Comparison of ENCODE assay signal across 8 cellular contexts in the genomic region with DNA sequence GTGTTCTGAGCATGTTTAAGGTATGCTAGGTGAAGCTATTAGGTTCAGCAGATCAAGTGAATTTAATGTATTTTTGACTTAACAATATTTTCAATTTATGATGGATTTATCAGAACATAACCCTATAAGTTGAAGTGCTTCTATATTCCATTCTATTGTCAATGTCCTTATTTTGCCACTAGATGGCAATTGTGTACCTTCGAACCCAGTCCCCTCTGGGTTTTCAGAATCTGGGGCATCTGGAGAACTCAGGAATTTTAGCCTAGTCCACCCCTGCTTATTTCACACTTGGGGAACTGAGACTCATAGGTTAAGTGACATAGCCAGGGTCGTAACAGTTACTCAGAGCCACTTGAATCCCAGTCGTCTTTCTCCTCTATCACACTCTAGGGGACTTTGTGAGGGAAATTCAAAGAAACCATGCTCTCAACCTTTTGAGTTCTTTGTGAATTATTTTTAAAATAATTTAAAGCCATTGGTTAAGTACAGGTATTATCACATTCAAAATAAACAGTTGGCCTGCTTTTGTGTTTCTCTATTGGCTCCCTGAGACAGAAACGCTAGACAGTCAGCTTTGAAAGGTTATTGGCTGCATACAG.
DNase-seq lines count a peak whose midpoint lies in the region; ATAC-seq and TF ChIP-seq lines count a peak whose summit lies in the region.

No MANE protein-coding gene starts in this region.

- H3K9me3 ChIP-seq in neuronal stem cell (replicated peaks in 1 of 2; ENCODE audit: control insufficient read depth in 2 of 2, insufficient read depth in 1 of 2, low read depth in 1 of 2, low read length in 2 of 2) = no peaks in the 10 kb centered on the region

- H3K36me3 ChIP-seq in neuronal stem cell (replicated peaks in 1 of 2; ENCODE audit: control insufficient read depth in 2 of 2, insufficient read depth in 2 of 2, low read length in 2 of 2) = no peaks in the 10 kb centered on the region

- H3K79me1 ChIP-seq in neuronal stem cell (ENCODE audit: low read depth, low read length) = peaks cover 1% of the 10 kb centered on the region

- H3K4ac ChIP-seq in neuronal stem cell (ENCODE audit: low read length) = no peak overlapping the region

- no peak overlapping the region for H3K9ac ChIP-seq in neuronal stem cell (ENCODE audit: low read depth, low read length, poor library complexity)

- H2BK15ac ChIP-seq in neuronal stem cell (ENCODE audit: low read length) = no peak overlapping the region

- no peak overlapping the region for H4K91ac ChIP-seq in neuronal stem cell (ENCODE audit: low read depth, low read length, poor library complexity)

- ATAC-seq in HG02623 (IDR thresholded peaks at IDR 0.05; ENCODE audit: unreplicated experiment) (no peak), GM18520 (IDR thresholded peaks at IDR 0.05; ENCODE audit: unreplicated experiment) (no peak)

- no peak overlapping the region for H3K18ac ChIP-seq in neuronal stem cell (ENCODE audit: low read length)

- no peak overlapping the region for H3K4me2 ChIP-seq in neuronal stem cell (ENCODE audit: insufficient read depth, low read length, poor library complexity, severe bottlenecking)

- no peak overlapping the region for H3K4me3 ChIP-seq in neuronal stem cell (ENCODE audit: low read length in 2 of 2)

- DNase-seq in Daoy (ENCODE audit: low read depth) (peak; percentile 33), HS-5 (ENCODE audit: low read depth) (peak; percentile 29), RWPE1 (ENCODE audit: low spot score) (peak; percentile 43), fibroblast of peridontal ligament (ENCODE audit: extremely low read depth) (peak; percentile 83), neuronal stem cell (ENCODE audit: low spot score) (peak; percentile 56)
- no peak for DNase-seq in stimulated activated CD4-positive, alpha-beta T cell treated with anti-CD3 and anti-CD28 coated beads, Interleukin-4, amount 100 ng/mL, for 4 hours

- TF ChIP-seq CTCF in RWPE1 (conservative IDR thresholded peaks at IDR 0.05; ENCODE audit: low read depth) = peak; percentile 65

- peak overlapping the region; percentile 5 for H2AFZ ChIP-seq in neuronal stem cell (ENCODE audit: low read length)

- no peaks in the 10 kb centered on the region for H3K27me3 ChIP-seq in neuronal stem cell (ENCODE audit: control insufficient read depth in 3 of 3, insufficient read depth in 3 of 3, low read depth in 1 of 3, low read length in 3 of 3)

- no CpG with 5 or more reads among the region's 4 CpGs for WGBS in neuronal stem cell (ENCODE audit: extremely low coverage in 2 of 2, insufficient read length in 2 of 2, insufficient replicate concordance in 1 of 2), 2 donors

- POLR2A ChIA-PET in RWPE1 (lab: Yijun Ruan, JAX; ENCODE audit: low non-redundant PET) = no interaction called here

- peaks cover 0 to 5% of the 10 kb centered on the region in 2 donors for H3K4me1 ChIP-seq in neuronal stem cell (ENCODE audit: control insufficient read depth in 2 of 2, insufficient read depth in 1 of 2, low read depth in 1 of 2, low read length in 2 of 2)

- CTCF ChIA-PET in RWPE1 (lab: Yijun Ruan, JAX) = interaction anchor here (1.5 kb wide), 1 partner anchor 260 kb away, joined by 4 read pairs; no protein-coding TSS in a partner anchor

- no peak overlapping the region for H3K23ac ChIP-seq in neuronal stem cell (ENCODE audit: low read depth, low read length, poor library complexity)

- no peak overlapping the region for H2BK120ac ChIP-seq in neuronal stem cell (ENCODE audit: low read depth, low read length)

- H4K8ac ChIP-seq in neuronal stem cell (ENCODE audit: low read depth, low read length) = no peak overlapping the region

- no peak overlapping the region for H3K27ac ChIP-seq in RWPE1
- H3K27ac ChIP-seq in neuronal stem cell (replicated peaks; ENCODE audit: low read length) = no peak overlapping the region

- H2BK12ac ChIP-seq in neuronal stem cell (ENCODE audit: low read length) = no peak overlapping the region

- no peak overlapping the region for H2BK5ac ChIP-seq in neuronal stem cell (ENCODE audit: low read length)

- H2AK5ac ChIP-seq in neuronal stem cell (ENCODE audit: low read depth, low read length) = no peak overlapping the region

- H3K14ac ChIP-seq in neuronal stem cell (ENCODE audit: low read length) = no peak overlapping the region

Comparison
In these comparisons a context has a peak if more than half of its experiments do, and no peak if none do; other contexts are left out.
1. DNase-seq: peak in Daoy (single experiment), HS-5 (single experiment), RWPE1 (single experiment), fibroblast of peridontal ligament (single experiment) and neuronal stem cell (single experiment); none in stimulated activated CD4-positive, alpha-beta T cell treated with anti-CD3 and anti-CD28 coated beads, Interleukin-4, amount 100 ng/mL, for 4 hours (0 of 2).